Comparison of ENCODE assay signal across 13 cellular contexts in genomic region chr10:72001026-72001380, GRCh38. TPM values are rescaled to one million over a fixed set of nuclear protein-coding genes. Genes with fewer than 3 reads are reported as not detected.
A peak's percentile ranks its signal among the peaks of the same experiment; 100 is the strongest.
DNase-seq lines count a peak whose midpoint lies in the region; ATAC-seq and TF ChIP-seq lines count a peak whose summit lies in the region.
"Had no signal": no experiment of that assay in that cellular context is flagged by ENCODE, and none has a peak within 500 bp of the region (broad histone marks: within the 10 kb centered on the region; RNA-seq: fewer than 3 reads in every experiment).

No MANE protein-coding gene starts in this region.

- H3K27ac ChIP-seq in A673 (ENCODE audit: low read depth, low read length, poor library complexity, severe bottlenecking) (peak overlapping the region; percentile 42), heart right ventricle (peak overlapping the region in 8 of 10 donors; percentile 1 to 88 (median 62)), trophoblast cell (ENCODE audit: low read depth, low read length) (no peak overlapping the region)
- H3K27ac ChIP-seq: cardiac muscle cell had no signal

- H4K12ac ChIP-seq in trophoblast cell (ENCODE audit: low read depth, low read length) = no peak overlapping the region

- no peaks in the 10 kb centered on the region for H3K79me2 ChIP-seq in trophoblast cell (ENCODE audit: control insufficient read depth, insufficient read depth, low read length, poor library complexity)

- H3K9ac ChIP-seq in trophoblast cell (ENCODE audit: low read length) = no peak overlapping the region

- no peak overlapping the region for H2BK12ac ChIP-seq in trophoblast cell (ENCODE audit: low read length)

- H2AK5ac ChIP-seq in trophoblast cell (ENCODE audit: low read length) = no peak overlapping the region

- WGBS in heart right ventricle, 2 donors = 35 to 52% methylated on average over 4 of the region's 4 CpGs
- no CpG with 5 or more reads among the region's 4 CpGs for WGBS in trophoblast cell (ENCODE audit: extremely low coverage, insufficient coverage, insufficient read length)

- H3K79me1 ChIP-seq in trophoblast cell (ENCODE audit: low read length) = no peaks in the 10 kb centered on the region

- H3K4ac ChIP-seq in trophoblast cell (ENCODE audit: low read depth, low read length) = no peak overlapping the region

- no peak overlapping the region for H3K4me2 ChIP-seq in trophoblast cell (ENCODE audit: low read length)

- no peak overlapping the region for H2BK120ac ChIP-seq in trophoblast cell (ENCODE audit: insufficient read depth, low read length, poor library complexity)

- no peak overlapping the region for H2AFZ ChIP-seq in trophoblast cell (ENCODE audit: insufficient read depth, low read length, poor library complexity)

- DNase-seq in A673 (ENCODE audit: low spot score) = no peak
- no peak for DNase-seq in heart right ventricle
- DNase-seq in trophoblast cell = no peak
- no peak for DNase-seq in NCI-H82 treated with DMSO at 0.1 percent for 48 hours (lab: John Stamatoyannopoulos, UW; ENCODE audit: unreplicated experiment)
- DNase-seq in HCEC 1CT = no peak
- DNase-seq: activated CD4-positive, alpha-beta memory T cell treated with anti-CD3 and anti-CD28 coated beads, Interleukin-2, amount 10 ng/mL, durations not matched to agents 7 days and 5 days; Calu3; PC-3; T-helper 2 cell had no signal

- TF ChIP-seq CTCF in A673 (conservative IDR thresholded peaks at IDR 0.05; ENCODE audit: low read depth, low read length) (no peak), heart right ventricle (IDR thresholded peaks at IDR 0.05) (no peak)

- ATAC-seq in SK-N-SH treated with all-trans-retinoic acid at 6 μM for 48 hours (peak; percentile 7; the same call in 1 of the 3 replicates), heart right ventricle (peak in 3 of 8 donors; percentile 17 to 38 (median 35)), HG02678 (IDR thresholded peaks at IDR 0.05; ENCODE audit: unreplicated experiment) (no peak), GM21619 (IDR thresholded peaks at IDR 0.05; ENCODE audit: unreplicated experiment) (no peak)
- ATAC-seq: PC-3 had no signal

- H3K9me3 ChIP-seq in A673 (ENCODE audit: low read depth, low read length, poor library complexity, severe bottlenecking) (no peaks in the 10 kb centered on the region), heart right ventricle (no peaks in the 10 kb centered on the region), trophoblast cell (ENCODE audit: insufficient read depth, low read depth, low read length) (no peaks in the 10 kb centered on the region)

- H3K4me1 ChIP-seq in A673 (ENCODE audit: insufficient read depth, low read length, poor library complexity, severe bottlenecking) (peaks cover 19% of the 10 kb centered on the region), heart right ventricle (peaks cover 15 to 62% (median 50%) of the 10 kb centered on the region in 9 donors), trophoblast cell (ENCODE audit: control insufficient read depth in 1 of 2, insufficient read depth in 2 of 2, low read length in 2 of 2) (peaks cover 15 to 18% of the 10 kb centered on the region in 2 experiments)

- H3K14ac ChIP-seq in trophoblast cell (ENCODE audit: low read length) = no peak overlapping the region

- H3K4me3 ChIP-seq in A673 (ENCODE audit: low read depth, low read length, poor library complexity, severe bottlenecking) = no peak overlapping the region
- H3K4me3 ChIP-seq in heart right ventricle = no peak overlapping the region
- H3K4me3 ChIP-seq in trophoblast cell (ENCODE audit: low read depth, low read length) = no peak overlapping the region
- H3K4me3 ChIP-seq: cardiac muscle cell had no signal

- H3K27me3 ChIP-seq in A673 (replicated peaks; ENCODE audit: insufficient read depth, low read depth, low read length, poor library complexity) (no peaks in the 10 kb centered on the region), heart right ventricle (no peaks in the 10 kb centered on the region), trophoblast cell (ENCODE audit: insufficient read depth, low read length) (no peaks in the 10 kb centered on the region)
- H3K27me3 ChIP-seq: cardiac muscle cell had no signal

- BruUV-seq in A673 (replicated peaks; lab: Mats Ljungman, UMichigan) = no TSS peak

- H4K8ac ChIP-seq in trophoblast cell (ENCODE audit: low read depth, low read length) = no peak overlapping the region

- no peaks in the 10 kb centered on the region for H3K36me3 ChIP-seq in A673 (ENCODE audit: insufficient read depth, low read length, poor library complexity, severe bottlenecking)
- peaks cover 0 to 8% (median 0%) of the 10 kb centered on the region in 9 donors for H3K36me3 ChIP-seq in heart right ventricle
- peaks cover 0 to 4% of the 10 kb centered on the region in 2 experiments for H3K36me3 ChIP-seq in trophoblast cell (ENCODE audit: control insufficient read depth in 1 of 2, insufficient read depth in 2 of 2, low read length in 2 of 2)
- H3K36me3 ChIP-seq: cardiac muscle cell had no signal

- H3K23ac ChIP-seq in trophoblast cell (ENCODE audit: low read length) = no peak overlapping the region

- POLR2A ChIA-PET in A673 (lab: Charles Lee; ENCODE audit: low non-redundant PET) = no interaction called here

- no peak overlapping the region for H2BK5ac ChIP-seq in trophoblast cell (ENCODE audit: low read depth, low read length, poor library complexity)

- intact Hi-C loops in A673 (cut with micrococcal nuclease; ENCODE audit: unreplicated experiment) = no loop called here
- intact Hi-C loops in heart right ventricle (cut with DNase I) = loop anchor here in 1 of 10 donors (5.0 kb wide), 1 partner anchor 36 kb away; no protein-coding TSS in a partner anchor

- H3K18ac ChIP-seq in trophoblast cell (ENCODE audit: low read length) = peak overlapping the region; percentile 2

- H4K91ac ChIP-seq in trophoblast cell (ENCODE audit: low read depth, low read length) = no peak overlapping the region

- CTCF ChIA-PET in A673 (lab: Charles Lee) = no interaction called here

TF ChIP-seq in SK-N-SH treated with all-trans-retinoic acid at 6 μM for 48 hours, 23 proteins besides CTCF, POLR2A, EP300 and RAD21:
- no peak for TF ChIP-seq TOX (CRISPR knock-in tag; IDR thresholded peaks at IDR 0.05; ENCODE audit: borderline replicate concordance)
- no peak for TF ChIP-seq TCF4 (CRISPR knock-in tag; IDR thresholded peaks at IDR 0.05; ENCODE audit: borderline replicate concordance)
- no peak for TF ChIP-seq ESRRG (CRISPR knock-in tag; IDR thresholded peaks at IDR 0.05)
- TF ChIP-seq ZFP30 (CRISPR knock-in tag; IDR thresholded peaks at IDR 0.05) = no peak
- TF ChIP-seq ZFP3 (CRISPR knock-in tag; IDR thresholded peaks at IDR 0.05) = peak; percentile 87; the same call in 1 of the 2 replicates

RNA-seq across cellular contexts. Expression of gene CHST3, which starts 36.8 kb away (rescaled TPM):
- total RNA-seq in A673 (2021) = 8.7 and 10.0 TPM in 2 replicates
- total RNA-seq in heart right ventricle = 10 to 100 TPM; 14.5 to 28.7 (median 21.3) TPM
- polyA plus RNA-seq in heart right ventricle = 10 to 100 TPM in 1 of 2 donors, 1 to 10 TPM in 1; 6.3 to 12.0 TPM
- polyA plus RNA-seq in trophoblast cell (2013) = 12.1 and 12.5 TPM in 2 replicates
